In the genomic region with DNA sequence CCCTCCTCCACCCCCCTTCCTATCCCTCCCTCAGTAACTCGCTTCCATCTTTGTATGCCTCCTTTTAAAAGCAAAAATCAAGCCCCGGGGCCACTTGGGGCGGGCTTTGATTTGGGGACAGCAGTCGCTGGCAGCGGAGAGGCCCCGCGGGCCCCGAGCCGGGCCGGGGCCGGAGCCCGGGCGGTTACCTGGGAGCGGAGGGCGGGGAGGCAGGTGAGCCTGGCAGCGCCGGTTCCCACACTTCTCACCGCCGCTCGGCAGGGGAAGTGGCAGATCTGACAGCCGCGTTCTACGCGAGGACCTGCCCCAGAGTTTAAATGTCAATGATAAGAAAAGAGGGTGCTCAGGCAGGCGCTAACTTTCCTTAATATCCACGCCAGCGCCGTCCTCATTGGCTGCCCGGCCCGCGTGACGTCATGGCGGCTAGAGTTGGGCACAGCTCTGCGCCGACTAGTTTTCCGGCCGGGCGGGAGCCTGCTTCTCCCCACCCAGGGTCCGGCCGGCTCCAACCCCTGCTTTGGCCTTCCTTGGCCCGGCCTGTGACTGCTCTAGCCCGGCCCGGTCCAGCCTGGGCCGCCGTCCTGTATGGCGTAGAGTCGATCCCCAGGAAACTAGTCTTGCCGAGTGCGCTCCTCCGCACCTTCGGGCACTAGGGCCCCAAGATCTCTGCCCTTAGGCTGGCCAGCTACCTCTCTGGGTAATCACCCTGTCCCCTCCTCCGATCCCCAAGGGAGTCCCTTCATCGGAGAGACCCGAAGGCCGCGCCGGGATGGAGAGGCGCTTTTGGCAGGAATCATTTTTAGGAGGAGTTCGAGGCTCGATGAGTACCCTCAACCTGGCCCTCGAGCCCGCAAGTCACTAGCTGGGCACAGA, we compare ENCODE assay signal across 8 cellular contexts. TPM values are rescaled to one million over a fixed set of nuclear protein-coding genes. Genes with fewer than 3 reads are reported as not detected.
DNase-seq lines count a peak whose midpoint lies in the region; ATAC-seq and TF ChIP-seq lines count a peak whose summit lies in the region.

No MANE protein-coding gene starts in this region.

- no peaks in the 10 kb centered on the region for H3K36me3 ChIP-seq in CD4-positive, alpha-beta memory T cell (ENCODE audit: insufficient read depth, low read length)

- CTCF ChIA-PET in CD4-positive, alpha-beta memory T cell (lab: Charles Lee; ENCODE audit: partially characterized antibody), result interaction anchor here (0.6 kb wide), 1 partner anchor 53 kb away, joined by 5 read pairs; no protein-coding TSS in a partner anchor

- H3K36me3 Mint-ChIP-seq in CD4-positive, alpha-beta memory T cell, result peaks cover 0 to 1% of the 10 kb centered on the region in 2 donors
- H3K36me3 Mint-ChIP-seq in natural killer cell treated with Interleukin-12 subunit alpha and Interleukin-12 subunit beta and Interleukin-15 and Interleukin-18, amount 100 ng/mL, for 72 hours, result peaks cover 5% of the 10 kb centered on the region

- peaks cover 56 to 57% of the 10 kb centered on the region in 2 donors for H3K27me3 Mint-ChIP-seq in CD4-positive, alpha-beta memory T cell
- H3K27me3 Mint-ChIP-seq in natural killer cell treated with Interleukin-12 subunit alpha and Interleukin-12 subunit beta and Interleukin-15 and Interleukin-18, amount 100 ng/mL, for 72 hours, result peaks cover 40 to 46% of the 10 kb centered on the region in 2 donors

- peak overlapping the region in 1 of 2 donors; percentile 35 for H3K4me3 ChIP-seq in CD4-positive, alpha-beta memory T cell (ENCODE audit: low read length in 2 of 2)
- H3K4me3 ChIP-seq in epithelial cell of proximal tubule (ENCODE audit: low read depth, low read length), result peak overlapping the region; percentile 43

- intact Hi-C loops in CD4-positive, alpha-beta memory T cell (cut with micrococcal nuclease), result no loop called here

- H3K27ac ChIP-seq in CD4-positive, alpha-beta memory T cell (ENCODE audit: low read depth, low read length), result no peak overlapping the region

- TF ChIP-seq CTCF in epithelial cell of proximal tubule (conservative IDR thresholded peaks at IDR 0.05; ENCODE audit: low read depth, low read length), result no peak

- ATAC-seq in natural killer cell treated with Interleukin-12 subunit alpha and Interleukin-12 subunit beta and Interleukin-15 and Interleukin-18, amount 100 ng/mL, for 72 hours, result peak in 1 of 2 donors; percentile 18
- no peak for ATAC-seq in activated CD4-positive, CD25-positive, alpha-beta regulatory T cell treated with anti-CD3 and anti-CD28 coated beads, Interleukin-2, amount 50 U/mL, for 24 hours

- H3K9me3 Mint-ChIP-seq in CD4-positive, alpha-beta memory T cell, result peaks cover 0 to 11% (median 5%) of the 10 kb centered on the region in 8 donors
- no peaks in the 10 kb centered on the region for H3K9me3 Mint-ChIP-seq in natural killer cell treated with Interleukin-12 subunit alpha and Interleukin-12 subunit beta and Interleukin-15 and Interleukin-18, amount 100 ng/mL, for 72 hours

- POLR2A ChIA-PET in CD4-positive, alpha-beta memory T cell (lab: Charles Lee; ENCODE audit: partially characterized antibody), result interaction anchor here (2.0 kb wide), 1 partner anchor 11 kb away, joined by 7 read pairs; no protein-coding TSS in a partner anchor

- peaks cover 74% of the 10 kb centered on the region for H3K27me3 ChIP-seq in CD4-positive, alpha-beta memory T cell (ENCODE audit: insufficient read depth, low read length)

- H3K4me3 Mint-ChIP-seq in CD4-positive, alpha-beta memory T cell, result peak overlapping the region; percentile 66 to 87 (median 78)
- H3K4me3 Mint-ChIP-seq in natural killer cell treated with Interleukin-12 subunit alpha and Interleukin-12 subunit beta and Interleukin-15 and Interleukin-18, amount 100 ng/mL, for 72 hours, result peak overlapping the region; percentile 25

- DNase-seq in CD4-positive, alpha-beta memory T cell, result no peak
- DNase-seq in HuH-7 (ENCODE audit: low spot score) (peak; percentile 9), epithelial cell of proximal tubule (ENCODE audit: low read depth) (no peak), NOMO-1 treated with DMSO at 0.1 percent for 48 hours (lab: John Stamatoyannopoulos, UW; ENCODE audit: unreplicated experiment) (no peak), NCI-H1694 (lab: John Stamatoyannopoulos, UW) (no peak), T-helper 1 cell (no peak)
- DNase-seq in natural killer cell treated with Interleukin-12 subunit alpha and Interleukin-12 subunit beta and Interleukin-15 and Interleukin-18, amount 100 ng/mL, for 72 hours (ENCODE audit: low spot score), result no peak

- peak overlapping the region in 3 of 7 donors; percentile 35 to 81 (median 48) for H3K27ac Mint-ChIP-seq in CD4-positive, alpha-beta memory T cell
- no peak overlapping the region for H3K27ac Mint-ChIP-seq in natural killer cell treated with Interleukin-12 subunit alpha and Interleukin-12 subunit beta and Interleukin-15 and Interleukin-18, amount 100 ng/mL, for 72 hours

- H3K4me1 ChIP-seq in CD4-positive, alpha-beta memory T cell (ENCODE audit: insufficient read depth, low read length), result peaks cover 49% of the 10 kb centered on the region

- H3K4me1 Mint-ChIP-seq in CD4-positive, alpha-beta memory T cell, result peaks cover 9 to 32% (median 24%) of the 10 kb centered on the region in 4 donors
- peaks cover 4 to 15% of the 10 kb centered on the region in 2 donors for H3K4me1 Mint-ChIP-seq in natural killer cell treated with Interleukin-12 subunit alpha and Interleukin-12 subunit beta and Interleukin-15 and Interleukin-18, amount 100 ng/mL, for 72 hours (ENCODE audit: low read depth in 2 of 2)

- H3K9me3 ChIP-seq in CD4-positive, alpha-beta memory T cell (ENCODE audit: control insufficient read depth in 1 of 2, low read length in 2 of 2), result no peaks in the 10 kb centered on the region

RNA-seq across cellular contexts. Expression of gene PAX6, which starts 6.7 kb away (rescaled TPM):
- total RNA-seq in CD4-positive, alpha-beta memory T cell, result not detected
- polyA plus RNA-seq in CD4-positive, alpha-beta memory T cell, result under 1 TPM in 1 of 2 donors, not detected in 1; 0.11 TPM
- 0.36 TPM in 1 of 2 replicates, not detected in the other for total RNA-seq in epithelial cell of proximal tubule
- total RNA-seq in natural killer cell treated with Interleukin-12 subunit alpha and Interleukin-12 subunit beta and Interleukin-15 and Interleukin-18, amount 100 ng/mL, for 72 hours, result not detected
